In the genomic region with DNA sequence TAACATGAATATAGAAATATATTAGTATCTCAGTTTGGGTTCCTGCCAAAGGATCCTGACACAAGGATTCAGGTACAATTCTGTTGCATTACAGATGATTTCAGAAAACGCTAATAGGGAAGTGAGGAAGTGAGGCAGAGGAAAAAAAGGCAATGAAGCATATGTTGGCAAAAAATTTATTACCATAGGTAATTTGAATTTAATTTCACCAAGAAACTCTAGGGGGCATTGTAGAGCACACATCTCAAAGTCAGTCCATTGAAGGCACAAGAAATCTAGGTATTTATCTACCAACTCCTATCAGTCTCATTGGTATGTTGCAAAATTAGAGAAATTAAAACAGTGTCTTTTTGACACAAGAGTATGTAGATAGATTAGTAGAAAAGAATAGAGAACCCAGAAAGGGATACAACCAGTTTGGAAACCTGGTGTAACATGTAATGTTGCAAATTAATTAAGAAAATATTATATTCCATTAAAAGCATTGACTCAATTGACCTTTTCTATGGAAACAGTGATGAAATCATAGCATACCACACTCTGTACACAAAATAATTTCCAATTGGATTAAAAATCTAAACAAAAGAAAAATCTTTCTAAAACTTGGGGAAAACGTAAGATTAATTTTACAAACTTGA, we compare ENCODE assay signal across 8 cellular contexts.
DNase-seq lines count a peak whose midpoint lies in the region; ATAC-seq and TF ChIP-seq lines count a peak whose summit lies in the region.
"Had no signal": no experiment of that assay in that cellular context is flagged by ENCODE, and none has a peak within 500 bp of the region (broad histone marks: within the 10 kb centered on the region; RNA-seq: fewer than 3 reads in every experiment).

No MANE protein-coding gene starts in this region.

- H3K27me3 ChIP-seq in ascending aorta, result no peaks in the 10 kb centered on the region

- TF ChIP-seq POLR2A in GM18505 (IDR thresholded peaks at IDR 0.05; ENCODE audit: borderline replicate concordance, extremely low read depth, insufficient read depth, insufficient read length), result no peak

- no peak overlapping the region for H3K27ac Mint-ChIP-seq in mesothelial cell of epicardium

- H3K4me3 ChIP-seq in ascending aorta, result no peak overlapping the region

- no peak overlapping the region for H3K4me3 Mint-ChIP-seq in mesothelial cell of epicardium
- H3K4me3 Mint-ChIP-seq: IgD-negative memory B cell had no signal

- no peaks in the 10 kb centered on the region for H3K27me3 Mint-ChIP-seq in mesothelial cell of epicardium (ENCODE audit: low read depth)
- H3K27me3 Mint-ChIP-seq: IgD-negative memory B cell had no signal

- H3K36me3 ChIP-seq in ascending aorta, result no peaks in the 10 kb centered on the region

- TF ChIP-seq CTCF in GM12874 (IDR thresholded peaks at IDR 0.05; ENCODE audit: insufficient read depth, low read depth, low read length) (peak; percentile 37; the same call in 1 of the 2 replicates), LNCAP (IDR thresholded peaks at IDR 0.05) (peak; percentile 63; the same call in 1 of the 2 replicates), ascending aorta (IDR thresholded peaks at IDR 0.05) (peak in 2 of 3 experiments; percentile 17 to 29), mesothelial cell of epicardium (IDR thresholded peaks at IDR 0.05; ENCODE audit: unreplicated experiment) (peak; percentile 54)

- intact Hi-C loops in ascending aorta (cut with DNase I), result no loop called here

- H3K9me3 Mint-ChIP-seq in mesothelial cell of epicardium, result peaks cover 18% of the 10 kb centered on the region

- DNase-seq in ascending aorta (ENCODE audit: low spot score in 2 of 2) (no peak), mesothelial cell of epicardium (ENCODE audit: low spot score in 2 of 2, unreplicated experiment in 2 of 2) (no peak), HK-2 (ENCODE audit: unreplicated experiment) (no peak)

- no peaks in the 10 kb centered on the region for H3K36me3 Mint-ChIP-seq in mesothelial cell of epicardium

- H3K4me1 Mint-ChIP-seq in mesothelial cell of epicardium, result no peaks in the 10 kb centered on the region

- no peak overlapping the region for H3K27ac ChIP-seq in ascending aorta

- ATAC-seq in GM18505 (IDR thresholded peaks at IDR 0.05; ENCODE audit: unreplicated experiment) (no peak), GM19023 (IDR thresholded peaks at IDR 0.05; ENCODE audit: unreplicated experiment) (no peak)

- no peaks in the 10 kb centered on the region for H3K4me1 ChIP-seq in ascending aorta

- no peaks in the 10 kb centered on the region for H3K9me3 ChIP-seq in ascending aorta
